ENCODE assay signal across 8 cellular contexts in genomic region chr6:87391334-87391733, GRCh38. TPM values are rescaled to one million over a fixed set of nuclear protein-coding genes. Genes with fewer than 3 reads are reported as not detected.
DNase-seq lines count a peak whose midpoint lies in the region; TF ChIP-seq lines count a peak whose summit lies in the region.

No MANE protein-coding gene starts in this region.

- H3K9me3 Mint-ChIP-seq in chondrocyte (ENCODE audit: low read depth) (no peaks in the 10 kb centered on the region), osteocyte (ENCODE audit: unreplicated experiment) (no peaks in the 10 kb centered on the region)
- no peaks in the 10 kb centered on the region for H3K9me3 Mint-ChIP-seq in T-helper 2 cell treated with Interferon-gamma antibody and Interleukin-4, amounts not matched to agents 5 μg/mL and 100 μg/mL, for 36 hours

- no peak overlapping the region for H3K27ac Mint-ChIP-seq in chondrocyte (ENCODE audit: unreplicated experiment)
- no peak overlapping the region for H3K27ac Mint-ChIP-seq in osteocyte (ENCODE audit: unreplicated experiment)
- H3K27ac Mint-ChIP-seq in T-helper 2 cell treated with Interferon-gamma antibody and Interleukin-4, amounts not matched to agents 5 μg/mL and 100 μg/mL, for 36 hours = no peak overlapping the region

- no peaks in the 10 kb centered on the region for H3K27me3 Mint-ChIP-seq in chondrocyte (ENCODE audit: low read depth)
- H3K27me3 Mint-ChIP-seq in osteocyte (ENCODE audit: unreplicated experiment) = no peaks in the 10 kb centered on the region
- H3K27me3 Mint-ChIP-seq in T-helper 2 cell treated with Interferon-gamma antibody and Interleukin-4, amounts not matched to agents 5 μg/mL and 100 μg/mL, for 36 hours (ENCODE audit: low read depth) = no peaks in the 10 kb centered on the region

- H3K4me3 Mint-ChIP-seq in chondrocyte (ENCODE audit: unreplicated experiment) (no peak overlapping the region), osteocyte (ENCODE audit: unreplicated experiment) (no peak overlapping the region)
- no peak overlapping the region for H3K4me3 Mint-ChIP-seq in T-helper 2 cell treated with Interferon-gamma antibody and Interleukin-4, amounts not matched to agents 5 μg/mL and 100 μg/mL, for 36 hours

- H3K4me1 Mint-ChIP-seq in chondrocyte (ENCODE audit: low read depth) (no peaks in the 10 kb centered on the region), osteocyte (ENCODE audit: unreplicated experiment) (no peaks in the 10 kb centered on the region)
- no peaks in the 10 kb centered on the region for H3K4me1 Mint-ChIP-seq in T-helper 2 cell treated with Interferon-gamma antibody and Interleukin-4, amounts not matched to agents 5 μg/mL and 100 μg/mL, for 36 hours (ENCODE audit: low read depth)

- peak; percentile 59 for TF ChIP-seq CTCF in chondrocyte (IDR thresholded peaks at IDR 0.05)
- peak; percentile 37 for TF ChIP-seq CTCF in osteocyte (IDR thresholded peaks at IDR 0.05)

- H3K36me3 Mint-ChIP-seq in chondrocyte (ENCODE audit: low read depth) (no peaks in the 10 kb centered on the region), osteocyte (ENCODE audit: unreplicated experiment) (no peaks in the 10 kb centered on the region)
- H3K36me3 Mint-ChIP-seq in T-helper 2 cell treated with Interferon-gamma antibody and Interleukin-4, amounts not matched to agents 5 μg/mL and 100 μg/mL, for 36 hours (ENCODE audit: low read depth) = no peaks in the 10 kb centered on the region

- DNase-seq in NCI-H1436 (lab: John Stamatoyannopoulos, UW) = peak; percentile 14
- no peak for DNase-seq in NCI-H1436 treated with DMSO at 0.1 percent for 48 hours (lab: John Stamatoyannopoulos, UW)
- peak; percentile 33 for DNase-seq in HCEC 1CT
- DNase-seq in NCI-H2171 (lab: John Stamatoyannopoulos, UW) = peak; percentile 3
- no peak for DNase-seq in chondrocyte (ENCODE audit: low spot score)
- no peak for DNase-seq in osteocyte (ENCODE audit: extremely low spot score, unreplicated experiment)
- no peak for DNase-seq in T-helper 2 cell treated with Interferon-gamma antibody and Interleukin-4, amounts not matched to agents 5 μg/mL and 100 μg/mL, for 36 hours (ENCODE audit: low spot score)
- DNase-seq in DMS79 treated with DMSO at 0.1 percent for 48 hours (lab: John Stamatoyannopoulos, UW) = no peak

RNA-seq across cellular contexts. Expression of gene CFAP206, which starts 16.4 kb away (rescaled TPM):
- total RNA-seq in chondrocyte = 0.12 to 0.73 TPM (median 0.44 TPM) in 3 replicates
- 0.30 and 0.44 TPM in 2 replicates for total RNA-seq in osteocyte

RNA-seq across cellular contexts. Expression of gene C6orf163, which starts 46.7 kb away (rescaled TPM):
- total RNA-seq in chondrocyte (1.2 to 3.3 TPM (median 1.7 TPM) in 3 replicates), osteocyte (3.8 and 5.1 TPM in 2 replicates)

Comparison
In these comparisons a context has a peak if more than half of its experiments do, and no peak if none do; other contexts are left out.
1. DNase-seq: peak in NCI-H1436 (single experiment), HCEC 1CT (single experiment) and NCI-H2171 (single experiment); none in NCI-H1436 treated with DMSO at 0.1 percent for 48 hours (single experiment), chondrocyte (single experiment), osteocyte (single experiment), T-helper 2 cell treated with Interferon-gamma antibody and Interleukin-4, amounts not matched to agents 5 μg/mL and 100 μg/mL, for 36 hours (single experiment) and DMS79 treated with DMSO at 0.1 percent for 48 hours (single experiment).